ENCODE assay signal across 9 cellular contexts in the genomic region with DNA sequence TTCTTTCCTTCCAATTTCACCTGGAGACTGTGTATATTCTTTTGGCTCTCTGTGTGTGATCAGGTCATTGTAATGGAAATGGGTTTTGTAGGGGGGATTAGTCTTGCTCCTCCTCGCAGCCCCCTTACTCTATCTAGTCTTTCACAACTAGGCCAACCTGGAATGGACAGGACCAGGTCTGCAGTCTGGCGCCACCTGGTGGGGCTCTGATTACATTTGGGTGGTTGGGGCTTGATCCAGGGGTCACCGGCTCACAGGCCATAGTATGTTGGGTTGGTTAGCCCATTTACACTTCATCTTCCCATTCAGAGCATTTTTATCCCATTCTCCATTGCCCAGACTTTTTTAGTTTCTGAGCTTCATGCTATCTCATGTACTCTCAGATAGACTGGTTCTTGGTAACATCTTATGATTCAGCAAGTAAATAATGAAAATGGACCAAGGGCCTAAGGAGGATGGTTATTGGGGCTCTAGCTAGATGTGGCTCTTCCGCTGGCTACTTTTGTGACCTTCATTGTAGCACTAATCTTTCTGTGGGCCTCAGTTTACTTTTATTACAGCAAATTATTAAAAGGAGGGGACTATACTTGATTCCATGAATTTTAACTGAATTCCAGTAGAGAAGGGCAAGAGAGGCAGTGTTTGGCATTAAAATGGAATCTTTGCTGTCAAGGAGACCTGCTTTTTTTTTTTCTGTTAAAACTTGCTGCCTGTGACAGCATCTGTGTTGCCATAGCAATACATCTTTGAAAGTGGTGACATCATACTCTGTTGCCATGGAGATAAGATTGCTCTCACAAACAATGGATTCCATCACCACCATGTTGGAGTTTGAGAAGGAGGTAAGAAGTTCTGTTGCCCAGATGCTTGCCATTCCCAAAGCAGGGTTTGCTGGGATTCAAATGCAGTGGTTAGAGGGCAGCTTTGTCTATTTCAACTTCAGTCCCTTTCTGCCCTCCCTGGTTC.
DNase-seq lines count a peak whose midpoint lies in the region; ATAC-seq, FAIRE-seq and TF ChIP-seq lines count a peak whose summit lies in the region.
"Had no signal": no experiment of that assay in that cellular context is flagged by ENCODE, and none has a peak within 500 bp of the region (broad histone marks: within the 10 kb centered on the region; RNA-seq: fewer than 3 reads in every experiment).

No MANE protein-coding gene starts in this region.

- ATAC-seq in GM21529 (IDR thresholded peaks at IDR 0.05; ENCODE audit: unreplicated experiment) (peak; percentile 68), naive B cell (ENCODE audit: low read depth in 2 of 2) (peak in 1 of 2 donors; percentile 28), HG03439 (IDR thresholded peaks at IDR 0.05; ENCODE audit: unreplicated experiment) (no peak)

- H3K4me1 ChIP-seq in CD4-positive, alpha-beta memory T cell (ENCODE audit: insufficient read depth, low read length), result no peaks in the 10 kb centered on the region
- no peaks in the 10 kb centered on the region for H3K4me1 ChIP-seq in endothelial cell of umbilical vein (ENCODE audit: control insufficient read depth, extremely low read depth, insufficient read depth, low read length)

- peak overlapping the region in 1 of 7 donors; percentile 21 for H3K27ac Mint-ChIP-seq in CD4-positive, alpha-beta memory T cell
- no peak overlapping the region for H3K27ac Mint-ChIP-seq in activated CD4-positive, alpha-beta memory T cell treated with anti-CD3 and anti-CD28 coated beads for 36 hours
- peak overlapping the region in 2 of 6 donors; percentile 36 to 51 for H3K27ac Mint-ChIP-seq in naive B cell
- H3K27ac Mint-ChIP-seq: T-helper 1 cell treated with Interleukin-12 subunit alpha and Interleukin-12 subunit beta and Interleukin-4 antibody, amounts not matched to agents 30 μg/mL and 1 μg/mL, for 36 hours had no signal

- CTCF ChIA-PET in CD4-positive, alpha-beta memory T cell (lab: Charles Lee; ENCODE audit: partially characterized antibody), result interaction anchor here (0.6 to 5.4 kb wide), 8 partner anchors 8 to 153 kb away, joined by 3 to 55 read pairs (median 5); no protein-coding TSS in a partner anchor
- CTCF ChIA-PET in activated CD4-positive, alpha-beta memory T cell treated with anti-CD3 and anti-CD28 coated beads for 36 hours (lab: Charles Lee), result interaction anchor here (0.7 to 8.0 kb wide), 18 partner anchors 7 to 209 kb away, joined by 3 to 111 read pairs (median 4); a partner anchor contains a TSS
- CTCF ChIA-PET in endothelial cell of umbilical vein (lab: Charles Lee), result interaction anchor here (1.4 to 2.4 kb wide), 4 partner anchors 10 to 209 kb away, joined by 5 to 13 read pairs (median 8); a partner anchor contains a TSS

- no peaks in the 10 kb centered on the region for H3K36me3 Mint-ChIP-seq in CD4-positive, alpha-beta memory T cell
- H3K36me3 Mint-ChIP-seq in activated CD4-positive, alpha-beta memory T cell treated with anti-CD3 and anti-CD28 coated beads for 36 hours, result no peaks in the 10 kb centered on the region
- H3K36me3 Mint-ChIP-seq in naive B cell, result no peaks in the 10 kb centered on the region

- TF ChIP-seq POLR2A in endothelial cell of umbilical vein (IDR thresholded peaks at IDR 0.05; ENCODE audit: low read depth, low read length), result no peak

- intact Hi-C loops in CD4-positive, alpha-beta memory T cell (cut with micrococcal nuclease), result loop anchor here (1.0 kb wide), 1 partner anchor 73 kb away; no protein-coding TSS in a partner anchor
- intact Hi-C loops in activated CD4-positive, alpha-beta memory T cell treated with anti-CD3 and anti-CD28 coated beads for 36 hours (cut with micrococcal nuclease), result loop anchor here (1.0 kb wide), 1 partner anchor 73 kb away; no protein-coding TSS in a partner anchor
- intact Hi-C loops in endothelial cell of umbilical vein (cut with micrococcal nuclease), result loop anchor here (1.0 to 2.0 kb wide), 3 partner anchors 73 to 209 kb away; no protein-coding TSS in a partner anchor

- FAIRE-seq in endothelial cell of umbilical vein (lab: Jason Lieb, UNC), result peak; percentile 59

- H3K9ac ChIP-seq in endothelial cell of umbilical vein (replicated peaks; ENCODE audit: extremely low read depth, insufficient read depth, low read length), result no peak overlapping the region

- no peaks in the 10 kb centered on the region for H3K9me1 ChIP-seq in endothelial cell of umbilical vein (replicated peaks; ENCODE audit: control insufficient read depth, extremely low read depth, insufficient read depth, low read length)

- H3K79me2 ChIP-seq in endothelial cell of umbilical vein (ENCODE audit: control insufficient read depth, insufficient read depth, low read length), result peaks cover 2% of the 10 kb centered on the region

- dilution Hi-C loops in endothelial cell of umbilical vein (cut with MboI; ENCODE audit: extremely low pct_ligation_motif_present, low sequenced_read_pairs), result no loop called here

- DNase-seq in CD4-positive, alpha-beta memory T cell, result peak; percentile 31 to 46 (median 32)
- peak; percentile 27 for DNase-seq in NCI-H1694 treated with DMSO at 0.1 percent for 48 hours (lab: John Stamatoyannopoulos, UW)
- peak; percentile 70 for DNase-seq in activated CD4-positive, alpha-beta memory T cell treated with anti-CD3 and anti-CD28 coated beads for 36 hours
- peak; percentile 57 for DNase-seq in endothelial cell of umbilical vein (ENCODE audit: low read depth, low spot score)
- peak; percentile 18 for DNase-seq in naive B cell
- DNase-seq in substantia nigra (lab: John Stamatoyannopoulos, UW), result peak in 33 of 49 donors; percentile 8 to 74 (median 39)

- no peaks in the 10 kb centered on the region for H3K36me3 ChIP-seq in CD4-positive, alpha-beta memory T cell (ENCODE audit: insufficient read depth, low read length)
- peaks cover 48 to 54% of the 10 kb centered on the region in 2 experiments for H3K36me3 ChIP-seq in endothelial cell of umbilical vein (ENCODE audit: control insufficient read depth in 2 of 2, extremely low read depth in 1 of 2, insufficient read depth in 2 of 2, low read length in 2 of 2)

- BruUV-seq in endothelial cell of umbilical vein (replicated peaks; lab: Mats Ljungman, UMichigan), result no TSS peak

- no peaks in the 10 kb centered on the region for H3K27me3 Mint-ChIP-seq in CD4-positive, alpha-beta memory T cell
- H3K27me3 Mint-ChIP-seq in activated CD4-positive, alpha-beta memory T cell treated with anti-CD3 and anti-CD28 coated beads for 36 hours, result no peaks in the 10 kb centered on the region
- H3K27me3 Mint-ChIP-seq in naive B cell, result no peaks in the 10 kb centered on the region

- no peak overlapping the region for H3K27ac ChIP-seq in CD4-positive, alpha-beta memory T cell (ENCODE audit: low read depth, low read length)
- H3K27ac ChIP-seq in endothelial cell of umbilical vein (ENCODE audit: insufficient read depth, low read depth, low read length), result peak overlapping the region; percentile 63
- H3K27ac ChIP-seq in substantia nigra (ENCODE audit: low read depth, low read length, poor library complexity, severe bottlenecking), result no peak overlapping the region

- no peak overlapping the region for H3K4me3 Mint-ChIP-seq in CD4-positive, alpha-beta memory T cell
- no peak overlapping the region for H3K4me3 Mint-ChIP-seq in activated CD4-positive, alpha-beta memory T cell treated with anti-CD3 and anti-CD28 coated beads for 36 hours
- peak overlapping the region in 1 of 8 donors; percentile 61 for H3K4me3 Mint-ChIP-seq in naive B cell
- H3K4me3 Mint-ChIP-seq: T-helper 1 cell treated with Interleukin-12 subunit alpha and Interleukin-12 subunit beta and Interleukin-4 antibody, amounts not matched to agents 30 μg/mL and 1 μg/mL, for 36 hours had no signal

- H3K9me3 Mint-ChIP-seq in CD4-positive, alpha-beta memory T cell, result no peaks in the 10 kb centered on the region
- H3K9me3 Mint-ChIP-seq in activated CD4-positive, alpha-beta memory T cell treated with anti-CD3 and anti-CD28 coated beads for 36 hours, result no peaks in the 10 kb centered on the region
- no peaks in the 10 kb centered on the region for H3K9me3 Mint-ChIP-seq in naive B cell
- H3K9me3 Mint-ChIP-seq: T-helper 1 cell treated with Interleukin-12 subunit alpha and Interleukin-12 subunit beta and Interleukin-4 antibody, amounts not matched to agents 30 μg/mL and 1 μg/mL, for 36 hours had no signal

- no peak overlapping the region for H3K4me2 ChIP-seq in endothelial cell of umbilical vein (ENCODE audit: insufficient read depth, low read length)

- no peaks in the 10 kb centered on the region for H3K27me3 ChIP-seq in CD4-positive, alpha-beta memory T cell (ENCODE audit: insufficient read depth, low read length)
- H3K27me3 ChIP-seq in endothelial cell of umbilical vein (ENCODE audit: control insufficient read depth in 2 of 2, insufficient read depth in 2 of 2, low read length in 2 of 2), result no peaks in the 10 kb centered on the region

- H3K4me3 ChIP-seq in CD4-positive, alpha-beta memory T cell (ENCODE audit: low read length in 2 of 2), result no peak overlapping the region
- no peak overlapping the region for H3K4me3 ChIP-seq in endothelial cell of umbilical vein (replicated peaks in 1 of 3; ENCODE audit: insufficient read depth in 1 of 3, low read depth in 1 of 3, low read length in 3 of 3)

- POLR2A ChIA-PET in CD4-positive, alpha-beta memory T cell (lab: Charles Lee; ENCODE audit: partially characterized antibody), result interaction anchor here (1.2 kb wide), 1 partner anchor 9 kb away, joined by 3 read pairs; no protein-coding TSS in a partner anchor
- POLR2A ChIA-PET in activated CD4-positive, alpha-beta memory T cell treated with anti-CD3 and anti-CD28 coated beads for 36 hours (lab: Charles Lee), result interaction anchor here (0.6 kb wide), 1 partner anchor 52 kb away, joined by 3 read pairs; no protein-coding TSS in a partner anchor
- POLR2A ChIA-PET in endothelial cell of umbilical vein (lab: Charles Lee), result no interaction called here

- H4K20me1 ChIP-seq in endothelial cell of umbilical vein (replicated peaks; ENCODE audit: control insufficient read depth, extremely low read depth, insufficient read depth, low read length), result no peaks in the 10 kb centered on the region

- no peaks in the 10 kb centered on the region for H3K9me3 ChIP-seq in CD4-positive, alpha-beta memory T cell (ENCODE audit: control insufficient read depth in 1 of 2, low read length in 2 of 2)
- no peaks in the 10 kb centered on the region for H3K9me3 ChIP-seq in endothelial cell of umbilical vein (replicated peaks; ENCODE audit: control insufficient read depth, insufficient read depth, low read length)

- H3K4me1 Mint-ChIP-seq in CD4-positive, alpha-beta memory T cell, result no peaks in the 10 kb centered on the region
- H3K4me1 Mint-ChIP-seq in activated CD4-positive, alpha-beta memory T cell treated with anti-CD3 and anti-CD28 coated beads for 36 hours (ENCODE audit: low read depth), result no peaks in the 10 kb centered on the region
- H3K4me1 Mint-ChIP-seq in naive B cell, result no peaks in the 10 kb centered on the region

- peak; percentile 80 to 82 for TF ChIP-seq CTCF in endothelial cell of umbilical vein (IDR thresholded peaks at IDR 0.05; ENCODE audit: extremely low read depth in 1 of 2, insufficient read depth in 1 of 2, low read depth in 1 of 2, low read length in 2 of 2)

- H2AFZ ChIP-seq in endothelial cell of umbilical vein (ENCODE audit: low read depth, low read length), result no peak overlapping the region

TF ChIP-seq in endothelial cell of umbilical vein, 7 proteins besides CTCF, POLR2A, EP300 and RAD21:
- TF ChIP-seq JUN (IDR thresholded peaks at IDR 0.05; ENCODE audit: borderline replicate concordance, insufficient read depth, insufficient read length, low read depth) (peak; percentile 71), POLR2AphosphoS5 (IDR thresholded peaks at IDR 0.05; ENCODE audit: insufficient read depth, low read depth, low read length) (no peak)
TF ChIP-seq in endothelial cell of umbilical vein: peak in this region for 1.

Comparison
In these comparisons a context has a peak if more than half of its experiments do, and no peak if none do; other contexts are left out.
1. DNase-seq: peak in every context shown above with its lines; median percentile 70 in activated CD4-positive, alpha-beta memory T cell treated with anti-CD3 and anti-CD28 coated beads for 36 hours; 57 in endothelial cell of umbilical vein; 39 in substantia nigra; 32 in CD4-positive, alpha-beta memory T cell; 27 in NCI-H1694 treated with DMSO at 0.1 percent for 48 hours; 18 in naive B cell.